ENCODE assay signal across 2 cellular contexts in the genomic region with DNA sequence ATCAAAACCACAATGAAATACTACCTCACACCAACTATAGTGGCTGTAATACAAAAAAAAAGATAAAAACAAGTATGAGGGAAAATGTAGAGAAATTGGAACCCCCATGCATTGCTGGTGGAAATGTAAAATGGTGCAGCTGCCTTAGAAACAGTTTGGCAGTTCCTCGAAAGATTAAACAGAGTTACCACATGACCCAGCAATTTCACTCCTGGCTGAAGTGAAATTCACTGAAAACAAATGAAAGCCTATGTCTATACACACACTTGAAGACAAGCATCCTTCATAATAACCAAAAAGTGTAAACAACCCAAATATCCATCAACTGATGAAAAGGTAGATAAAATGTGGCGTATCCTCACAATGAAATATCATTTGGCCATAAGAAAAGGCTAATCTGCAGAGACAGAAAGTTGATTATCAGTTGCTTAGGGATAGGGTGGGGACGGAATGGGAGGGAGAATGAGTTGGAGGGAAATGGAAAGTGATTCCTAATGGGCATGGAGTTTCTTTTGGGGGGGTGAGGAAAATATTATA.
TF ChIP-seq lines count a peak whose summit lies in the region.

No MANE protein-coding gene starts in this region.

TF ChIP-seq in HepG2, 621 proteins besides CTCF, POLR2A, EP300 and RAD21:
- TF ChIP-seq BCL6 (CRISPR knock-in tag; IDR thresholded peaks at IDR 0.05): peak; percentile 53; the same call in 1 of the 2 replicates
- no peak for TF ChIP-seq ATF7-NPFF (CRISPR knock-in tag; IDR thresholded peaks at IDR 0.05; ENCODE audit: low read depth)

TF ChIP-seq in K562, 482 proteins besides CTCF, POLR2A, EP300 and RAD21:
- TF ChIP-seq U2AF1 (optimal IDR thresholded peaks at IDR 0.05; ENCODE audit: low read depth, low read length) (no peak), L3MBTL2 (IDR thresholded peaks at IDR 0.05) (peak; percentile 49), ARID1B (IDR thresholded peaks at IDR 0.05) (peak; percentile 58), FOXM1 (IDR thresholded peaks at IDR 0.05; ENCODE audit: low read depth) (peak; percentile 15; the same call in 1 of the 2 replicates), FOXM1 (CRISPR knock-in tag; IDR thresholded peaks at IDR 0.05; ENCODE audit: low read depth) (no peak), PTRF (tag; IDR thresholded peaks at IDR 0.05) (0 out of 2 replicates have a peak, but pooled peaks have one; percentile 36), FOXK2 (conservative IDR thresholded peaks at IDR 0.05 in 1 of 2, IDR thresholded peaks at IDR 0.05 in 1 of 2; ENCODE audit: low read depth in 2 of 2) (0 out of 4 replicates have a peak, but pooled peaks of 1 of the 2 experiments have one; percentile 24), RFX1 (IDR thresholded peaks at IDR 0.05) (peak; percentile 41), DPF2 (IDR thresholded peaks at IDR 0.05) (peak; percentile 75), MYBL2 (IDR thresholded peaks at IDR 0.05; ENCODE audit: low read depth) (peak; percentile 37; the same call in 1 of the 2 replicates), MYBL2 (CRISPR knock-in tag; IDR thresholded peaks at IDR 0.05; ENCODE audit: borderline replicate concordance) (no peak), TRIM24 (IDR thresholded peaks at IDR 0.05) (no peak), ZNF316 (IDR thresholded peaks at IDR 0.05) (peak; percentile 72; the same call in 1 of the 2 replicates), TAL1 (IDR thresholded peaks at IDR 0.05) (no peak), C11orf30 (IDR thresholded peaks at IDR 0.05; ENCODE audit: low read depth) (peak; percentile 73), LEF1 (IDR thresholded peaks at IDR 0.05) (peak; percentile 18; the same call in 1 of the 2 replicates), NFE2 (IDR thresholded peaks at IDR 0.05; ENCODE audit: low read depth) (peak; percentile 66; the same call in 1 of the 2 replicates), SREBF1 (IDR thresholded peaks at IDR 0.05; ENCODE audit: borderline replicate concordance, low read depth, low read length) (no peak), YY1 (IDR thresholded peaks at IDR 0.05; ENCODE audit: borderline replicate concordance in 1 of 3, control insufficient read depth in 1 of 3, extremely low read depth in 1 of 3, insufficient read depth in 3 of 3, insufficient read length in 1 of 3, insufficient replicate concordance in 2 of 3, low read depth in 1 of 3, low read length in 2 of 3) (no peak), MAFG (tag; conservative IDR thresholded peaks at IDR 0.05) (peak; percentile 53; the same call in 1 of the 2 replicates), ZEB2 (IDR thresholded peaks at IDR 0.05) (0 out of 2 replicates have a peak, but pooled peaks have one; percentile 15), RAD51 (IDR thresholded peaks at IDR 0.05; ENCODE audit: borderline replicate concordance, low read depth) (peak; percentile 38; the same call in 1 of the 2 replicates), SMARCA4 (IDR thresholded peaks at IDR 0.05) (peak; percentile 45; the same call in 1 of the 2 replicates), CCNT2 (IDR thresholded peaks at IDR 0.05; ENCODE audit: borderline replicate concordance, extremely low read depth, insufficient read length, low read depth, low read length) (no peak)
- TF ChIP-seq, protein P1, sequence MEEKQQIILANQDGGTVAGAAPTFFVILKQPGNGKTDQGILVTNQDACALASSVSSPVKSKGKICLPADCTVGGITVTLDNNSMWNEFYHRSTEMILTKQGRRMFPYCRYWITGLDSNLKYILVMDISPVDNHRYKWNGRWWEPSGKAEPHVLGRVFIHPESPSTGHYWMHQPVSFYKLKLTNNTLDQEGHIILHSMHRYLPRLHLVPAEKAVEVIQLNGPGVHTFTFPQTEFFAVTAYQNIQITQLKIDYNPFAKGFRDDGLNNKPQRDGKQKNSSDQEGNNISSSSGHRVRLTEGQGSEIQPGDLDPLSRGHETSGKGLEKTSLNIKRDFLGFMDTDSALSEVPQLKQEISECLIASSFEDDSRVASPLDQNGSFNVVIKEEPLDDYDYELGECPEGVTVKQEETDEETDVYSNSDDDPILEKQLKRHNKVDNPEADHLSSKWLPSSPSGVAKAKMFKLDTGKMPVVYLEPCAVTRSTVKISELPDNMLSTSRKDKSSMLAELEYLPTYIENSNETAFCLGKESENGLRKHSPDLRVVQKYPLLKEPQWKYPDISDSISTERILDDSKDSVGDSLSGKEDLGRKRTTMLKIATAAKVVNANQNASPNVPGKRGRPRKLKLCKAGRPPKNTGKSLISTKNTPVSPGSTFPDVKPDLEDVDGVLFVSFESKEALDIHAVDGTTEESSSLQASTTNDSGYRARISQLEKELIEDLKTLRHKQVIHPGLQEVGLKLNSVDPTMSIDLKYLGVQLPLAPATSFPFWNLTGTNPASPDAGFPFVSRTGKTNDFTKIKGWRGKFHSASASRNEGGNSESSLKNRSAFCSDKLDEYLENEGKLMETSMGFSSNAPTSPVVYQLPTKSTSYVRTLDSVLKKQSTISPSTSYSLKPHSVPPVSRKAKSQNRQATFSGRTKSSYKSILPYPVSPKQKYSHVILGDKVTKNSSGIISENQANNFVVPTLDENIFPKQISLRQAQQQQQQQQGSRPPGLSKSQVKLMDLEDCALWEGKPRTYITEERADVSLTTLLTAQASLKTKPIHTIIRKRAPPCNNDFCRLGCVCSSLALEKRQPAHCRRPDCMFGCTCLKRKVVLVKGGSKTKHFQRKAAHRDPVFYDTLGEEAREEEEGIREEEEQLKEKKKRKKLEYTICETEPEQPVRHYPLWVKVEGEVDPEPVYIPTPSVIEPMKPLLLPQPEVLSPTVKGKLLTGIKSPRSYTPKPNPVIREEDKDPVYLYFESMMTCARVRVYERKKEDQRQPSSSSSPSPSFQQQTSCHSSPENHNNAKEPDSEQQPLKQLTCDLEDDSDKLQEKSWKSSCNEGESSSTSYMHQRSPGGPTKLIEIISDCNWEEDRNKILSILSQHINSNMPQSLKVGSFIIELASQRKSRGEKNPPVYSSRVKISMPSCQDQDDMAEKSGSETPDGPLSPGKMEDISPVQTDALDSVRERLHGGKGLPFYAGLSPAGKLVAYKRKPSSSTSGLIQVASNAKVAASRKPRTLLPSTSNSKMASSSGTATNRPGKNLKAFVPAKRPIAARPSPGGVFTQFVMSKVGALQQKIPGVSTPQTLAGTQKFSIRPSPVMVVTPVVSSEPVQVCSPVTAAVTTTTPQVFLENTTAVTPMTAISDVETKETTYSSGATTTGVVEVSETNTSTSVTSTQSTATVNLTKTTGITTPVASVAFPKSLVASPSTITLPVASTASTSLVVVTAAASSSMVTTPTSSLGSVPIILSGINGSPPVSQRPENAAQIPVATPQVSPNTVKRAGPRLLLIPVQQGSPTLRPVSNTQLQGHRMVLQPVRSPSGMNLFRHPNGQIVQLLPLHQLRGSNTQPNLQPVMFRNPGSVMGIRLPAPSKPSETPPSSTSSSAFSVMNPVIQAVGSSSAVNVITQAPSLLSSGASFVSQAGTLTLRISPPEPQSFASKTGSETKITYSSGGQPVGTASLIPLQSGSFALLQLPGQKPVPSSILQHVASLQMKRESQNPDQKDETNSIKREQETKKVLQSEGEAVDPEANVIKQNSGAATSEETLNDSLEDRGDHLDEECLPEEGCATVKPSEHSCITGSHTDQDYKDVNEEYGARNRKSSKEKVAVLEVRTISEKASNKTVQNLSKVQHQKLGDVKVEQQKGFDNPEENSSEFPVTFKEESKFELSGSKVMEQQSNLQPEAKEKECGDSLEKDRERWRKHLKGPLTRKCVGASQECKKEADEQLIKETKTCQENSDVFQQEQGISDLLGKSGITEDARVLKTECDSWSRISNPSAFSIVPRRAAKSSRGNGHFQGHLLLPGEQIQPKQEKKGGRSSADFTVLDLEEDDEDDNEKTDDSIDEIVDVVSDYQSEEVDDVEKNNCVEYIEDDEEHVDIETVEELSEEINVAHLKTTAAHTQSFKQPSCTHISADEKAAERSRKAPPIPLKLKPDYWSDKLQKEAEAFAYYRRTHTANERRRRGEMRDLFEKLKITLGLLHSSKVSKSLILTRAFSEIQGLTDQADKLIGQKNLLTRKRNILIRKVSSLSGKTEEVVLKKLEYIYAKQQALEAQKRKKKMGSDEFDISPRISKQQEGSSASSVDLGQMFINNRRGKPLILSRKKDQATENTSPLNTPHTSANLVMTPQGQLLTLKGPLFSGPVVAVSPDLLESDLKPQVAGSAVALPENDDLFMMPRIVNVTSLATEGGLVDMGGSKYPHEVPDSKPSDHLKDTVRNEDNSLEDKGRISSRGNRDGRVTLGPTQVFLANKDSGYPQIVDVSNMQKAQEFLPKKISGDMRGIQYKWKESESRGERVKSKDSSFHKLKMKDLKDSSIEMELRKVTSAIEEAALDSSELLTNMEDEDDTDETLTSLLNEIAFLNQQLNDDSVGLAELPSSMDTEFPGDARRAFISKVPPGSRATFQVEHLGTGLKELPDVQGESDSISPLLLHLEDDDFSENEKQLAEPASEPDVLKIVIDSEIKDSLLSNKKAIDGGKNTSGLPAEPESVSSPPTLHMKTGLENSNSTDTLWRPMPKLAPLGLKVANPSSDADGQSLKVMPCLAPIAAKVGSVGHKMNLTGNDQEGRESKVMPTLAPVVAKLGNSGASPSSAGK (IDR thresholded peaks at IDR 0.05): 0 out of 2 replicates have a peak, but pooled peaks have one; percentile 16
- TF ChIP-seq, protein P2, sequence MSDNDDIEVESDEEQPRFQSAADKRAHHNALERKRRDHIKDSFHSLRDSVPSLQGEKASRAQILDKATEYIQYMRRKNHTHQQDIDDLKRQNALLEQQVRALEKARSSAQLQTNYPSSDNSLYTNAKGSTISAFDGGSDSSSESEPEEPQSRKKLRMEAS (CRISPR knock-in tag; IDR thresholded peaks at IDR 0.05): no peak
